1 cellular context compared by ENCODE assay signal in genomic region chr7:30971440-30971839, GRCh38.
TF ChIP-seq lines count a peak whose summit lies in the region.

No MANE protein-coding gene starts in this region.

TF ChIP-seq in SK-N-SH, 30 proteins besides CTCF, POLR2A, EP300 and RAD21 (continued from another document):
- no peak for TF ChIP-seq IRF3 (IDR thresholded peaks at IDR 0.05; ENCODE audit: low read depth, low read length)
- TF ChIP-seq USF2 (IDR thresholded peaks at IDR 0.05; ENCODE audit: borderline replicate concordance, low read depth, low read length): no peak
- no peak for TF ChIP-seq FOXJ3 (CRISPR knock-in tag; IDR thresholded peaks at IDR 0.05)
- no peak for TF ChIP-seq CHD2 (IDR thresholded peaks at IDR 0.05; ENCODE audit: low read length, partially characterized antibody)
TF ChIP-seq in SK-N-SH: peak in this region for 0.
